ENCODE assay signal across 14 cellular contexts in genomic region chr2:180385601-180386201, GRCh38.
A peak's percentile ranks its signal among the peaks of the same experiment; 100 is the strongest.
DNase-seq lines count a peak whose midpoint lies in the region; ATAC-seq, FAIRE-seq and TF ChIP-seq lines count a peak whose summit lies in the region.
"Had no signal": no experiment of that assay in that cellular context is flagged by ENCODE, and none has a peak within 500 bp of the region (broad histone marks: within the 10 kb centered on the region; RNA-seq: fewer than 3 reads in every experiment).

No MANE protein-coding gene starts in this region.

- H3K79me2 ChIP-seq in ACC112 (ENCODE audit: control insufficient read depth, insufficient read depth, low read length, unreplicated experiment): no peaks in the 10 kb centered on the region

- H3K27ac Mint-ChIP-seq in activated naive CD8-positive, alpha-beta T cell treated with anti-CD3 and anti-CD28 coated beads for 36 hours: no peak overlapping the region
- H3K27ac Mint-ChIP-seq: activated CD8-positive, alpha-beta T cell treated with anti-CD3 and anti-CD28 coated beads, Interleukin-2, amount 10 ng/mL, durations not matched to agents 7 days and 5 days had no signal

- H3K36me3 ChIP-seq in ACC112 (ENCODE audit: insufficient read depth, low read length): no peaks in the 10 kb centered on the region

- peak; percentile 92 for FAIRE-seq in H54 (lab: Jason Lieb, UNC)
- FAIRE-seq: A204.1, small intestine had no signal

- no peaks in the 10 kb centered on the region for H3K4me1 Mint-ChIP-seq in activated naive CD8-positive, alpha-beta T cell treated with anti-CD3 and anti-CD28 coated beads for 36 hours

- H3K36me3 Mint-ChIP-seq in activated naive CD8-positive, alpha-beta T cell treated with anti-CD3 and anti-CD28 coated beads for 36 hours: no peaks in the 10 kb centered on the region

- H3K4me3 Mint-ChIP-seq in activated naive CD8-positive, alpha-beta T cell treated with anti-CD3 and anti-CD28 coated beads for 36 hours: no peak overlapping the region
- H3K4me3 Mint-ChIP-seq: activated CD8-positive, alpha-beta T cell treated with anti-CD3 and anti-CD28 coated beads, Interleukin-2, amount 10 ng/mL, durations not matched to agents 7 days and 5 days had no signal

- no peak for TF ChIP-seq POLR2A in H54 (IDR thresholded peaks at IDR 0.05; ENCODE audit: low read depth, low read length)

- ATAC-seq in SK-N-SH treated with all-trans-retinoic acid at 6 μM for 48 hours: peak; percentile 86
- ATAC-seq in GM19452 (IDR thresholded peaks at IDR 0.05; ENCODE audit: unreplicated experiment): no peak
- no peak for ATAC-seq in HG03025 (IDR thresholded peaks at IDR 0.05; ENCODE audit: low FRiP score, unreplicated experiment)
- ATAC-seq: activated CD8-positive, alpha-beta T cell treated with anti-CD3 and anti-CD28 coated beads, Interleukin-2, amount 10 ng/mL, durations not matched to agents 7 days and 5 days had no signal

- H3K4me1 ChIP-seq in ACC112 (ENCODE audit: control insufficient read depth, insufficient read depth, low read length, unreplicated experiment): peaks cover 22% of the 10 kb centered on the region

- H3K9me3 Mint-ChIP-seq in activated naive CD8-positive, alpha-beta T cell treated with anti-CD3 and anti-CD28 coated beads for 36 hours: peaks cover 6% of the 10 kb centered on the region

- H3K4me3 ChIP-seq in ACC112 (ENCODE audit: low read depth, low read length): peak overlapping the region; percentile 13; the same call in 1 of the 2 replicates
- H3K4me3 ChIP-seq in fibroblast of pulmonary artery (replicated peaks; ENCODE audit: low read depth, low read length): no peak overlapping the region
- H3K4me3 ChIP-seq: lung had no signal

- peak overlapping the region; percentile 83 for H3K27ac ChIP-seq in ACC112 (ENCODE audit: low read depth, low read length)

- DNase-seq in H54 (ENCODE audit: insufficient read length, low spot score) (no peak), fibroblast of pulmonary artery (ENCODE audit: low read depth) (peak; percentile 93), NCI-H526 treated with DMSO at 0.1 percent for 48 hours (lab: John Stamatoyannopoulos, UW) (no peak)
- no peak for DNase-seq in activated naive CD8-positive, alpha-beta T cell treated with anti-CD3 and anti-CD28 coated beads for 36 hours
- DNase-seq: activated CD8-positive, alpha-beta T cell treated with anti-CD3 and anti-CD28 coated beads, Interleukin-2, amount 10 ng/mL, durations not matched to agents 7 days and 5 days; NCI-H2029; NK-92 treated with Interleukin-12 subunit alpha and Interleukin-12 subunit beta, amount 100 ng/mL, for 24 hours; small intestine had no signal

- no peaks in the 10 kb centered on the region for H3K27me3 Mint-ChIP-seq in activated naive CD8-positive, alpha-beta T cell treated with anti-CD3 and anti-CD28 coated beads for 36 hours

- H3K27me3 ChIP-seq in ACC112 (ENCODE audit: insufficient read depth, low read length): no peaks in the 10 kb centered on the region

- no peak overlapping the region for H2AFZ ChIP-seq in ACC112 (ENCODE audit: low read length, unreplicated experiment)

- TF ChIP-seq CTCF in fibroblast of pulmonary artery (IDR thresholded peaks at IDR 0.05; ENCODE audit: low read length, missing control alignments): no peak

TF ChIP-seq in SK-N-SH treated with all-trans-retinoic acid at 6 μM for 48 hours, 23 proteins besides CTCF, POLR2A, EP300 and RAD21:
- TF ChIP-seq CSDC2 (CRISPR knock-in tag; IDR thresholded peaks at IDR 0.05): no peak
- TF ChIP-seq ISL1 (CRISPR knock-in tag; IDR thresholded peaks at IDR 0.05): peak; percentile 64
